In the genomic region with DNA sequence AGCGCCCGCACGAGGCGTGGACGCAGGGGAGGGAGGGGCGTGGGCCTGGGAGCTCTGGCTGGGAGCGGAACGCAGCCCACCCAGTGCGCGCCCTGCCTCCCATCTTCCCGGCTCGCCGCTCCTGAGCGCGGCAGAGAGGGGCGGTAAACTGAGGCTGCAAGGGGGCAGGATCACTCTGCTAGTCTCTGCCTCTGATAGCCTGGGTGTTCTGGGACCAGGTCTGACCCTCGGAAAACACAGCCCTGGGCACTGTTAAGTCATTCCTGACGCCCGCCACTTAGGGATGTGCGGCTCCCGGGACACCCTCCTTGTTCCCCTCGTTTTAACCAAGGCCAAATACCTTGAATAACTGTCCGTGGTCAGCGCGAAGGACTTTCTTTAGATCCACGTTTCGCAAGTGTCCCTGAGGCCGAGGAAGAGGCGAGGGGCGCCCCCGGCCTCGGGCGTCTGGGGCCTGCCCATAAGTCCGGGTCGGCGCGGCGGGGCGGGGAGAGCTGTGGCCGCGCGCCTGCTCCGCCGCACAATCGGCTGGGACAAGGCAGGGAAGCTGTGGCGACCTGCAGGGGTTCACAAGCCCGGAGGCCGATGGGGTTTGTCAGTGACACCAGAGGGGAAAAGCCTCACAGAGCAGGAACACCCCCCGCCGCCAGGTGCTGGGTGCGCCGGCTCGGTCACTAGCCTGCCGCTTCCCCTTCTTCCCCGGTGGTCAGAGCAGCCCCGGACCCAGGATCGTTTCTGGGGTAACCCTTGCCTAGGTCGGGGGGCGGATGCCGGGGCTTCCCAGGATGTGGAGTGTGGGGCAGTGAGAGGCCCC, we compare ENCODE assay signal across 9 cellular contexts. TPM values are rescaled to one million over a fixed set of nuclear protein-coding genes. Genes with fewer than 3 reads are reported as not detected.
DNase-seq lines count a peak whose midpoint lies in the region; ATAC-seq, FAIRE-seq and TF ChIP-seq lines count a peak whose summit lies in the region.
"Had no signal": no experiment of that assay in that cellular context is flagged by ENCODE, and none has a peak within 500 bp of the region (broad histone marks: within the 10 kb centered on the region; RNA-seq: fewer than 3 reads in every experiment).

No MANE protein-coding gene starts in this region.

- H3K4me3 ChIP-seq in Caco-2 (ENCODE audit: low read depth, low read length) (peak overlapping the region; percentile 81), SU-DHL-6 (ENCODE audit: insufficient read depth, low read length, poor library complexity, severe bottlenecking) (no peak overlapping the region), H1 (ENCODE audit: extremely low read depth in 1 of 4, insufficient read depth in 2 of 4, low read depth in 3 of 4, low read length in 4 of 4) (peak overlapping the region; percentile 16 to 78 (median 33); a peak in 7 of 8 replicates)

- H3K4me3 Mint-ChIP-seq in Caco-2 (ENCODE audit: unreplicated experiment): peak overlapping the region; percentile 77
- H3K4me3 Mint-ChIP-seq in progenitor cell of endocrine pancreas (ENCODE audit: low read depth): peak overlapping the region; percentile 48

- H3K9me3 Mint-ChIP-seq in Caco-2 (ENCODE audit: unreplicated experiment) (no peaks in the 10 kb centered on the region), progenitor cell of endocrine pancreas (ENCODE audit: low read depth) (no peaks in the 10 kb centered on the region)

- H3K79me2 ChIP-seq in SU-DHL-6 (ENCODE audit: insufficient read depth, low read length) (no peaks in the 10 kb centered on the region), H1 (ENCODE audit: control insufficient read depth in 1 of 2, insufficient read depth in 2 of 2, low read length in 2 of 2) (no peaks in the 10 kb centered on the region)

- 3% methylated on average over 50 of the region's 60 CpGs; no CpG with 5 or more reads in 1 of the 2 experiments for WGBS in H1 (ENCODE audit: extremely low coverage in 1 of 2, insufficient coverage in 1 of 2, insufficient read length in 1 of 2, insufficient replicate concordance in 2 of 2, low coverage in 1 of 2, low lambda C conversion rate in 2 of 2, missing lambda C conversion rate in 1 of 2), 2 experiments

- ATAC-seq in HG02973 (IDR thresholded peaks at IDR 0.05; ENCODE audit: unreplicated experiment): no peak

- H3K4me1 Mint-ChIP-seq in Caco-2 (ENCODE audit: low read depth, unreplicated experiment) (peaks cover 14% of the 10 kb centered on the region), progenitor cell of endocrine pancreas (ENCODE audit: low read depth) (peaks cover 9% of the 10 kb centered on the region)

- H3K27me3 Mint-ChIP-seq in Caco-2 (ENCODE audit: insufficient read depth, unreplicated experiment): no peaks in the 10 kb centered on the region
- H3K27me3 Mint-ChIP-seq in progenitor cell of endocrine pancreas: peaks cover 66% of the 10 kb centered on the region

- CTCF ChIA-PET in Caco-2 (lab: Charles Lee) (interaction anchor here (0.6 to 1.4 kb wide), 3 partner anchors 12 to 278 kb away, joined by 3 read pairs; no protein-coding TSS in a partner anchor), H1 (lab: Charles Lee; ENCODE audit: partially characterized antibody) (interaction anchor here (0.6 to 2.5 kb wide), 4 partner anchors 11 to 46 kb away, joined by 4 to 11 read pairs (median 4); a partner anchor contains a TSS)

- no peak for TF ChIP-seq POLR2A in H1 (IDR thresholded peaks at IDR 0.05; ENCODE audit: control extremely low read depth in 1 of 2, low read depth in 2 of 2, low read length in 2 of 2)

- H2AK5ac ChIP-seq in H1 (ENCODE audit: low read depth, low read length): no peak overlapping the region

- no peak for TF ChIP-seq RAD21 in H1 (IDR thresholded peaks at IDR 0.05 in 1 of 2, conservative IDR thresholded peaks at IDR 0.05 in 1 of 2; ENCODE audit: low read depth in 2 of 2, low read length in 2 of 2)

- H3K4me2 ChIP-seq in SU-DHL-6 (ENCODE audit: low read depth, low read length, poor library complexity, severe bottlenecking): peak overlapping the region; percentile 80
- peak overlapping the region; percentile 88 to 94 for H3K4me2 ChIP-seq in H1 (ENCODE audit: insufficient read depth in 1 of 2, low read depth in 2 of 2, low read length in 2 of 2)

- no peak overlapping the region for H3K56ac ChIP-seq in H1 (replicated peaks; ENCODE audit: insufficient read length, low read depth, low read length)

- peaks cover 23% of the 10 kb centered on the region; the same call in 1 of the 2 replicates for H3K23me2 ChIP-seq in H1 (ENCODE audit: low read depth, low read length)

- no peak overlapping the region for H4K5ac ChIP-seq in H1 (ENCODE audit: insufficient read length, low read depth, low read length)

- H4K20me1 ChIP-seq in SU-DHL-6 (ENCODE audit: low read depth, low read length): no peaks in the 10 kb centered on the region; the same call in 1 of the 2 replicates
- peaks cover 2 to 10% of the 10 kb centered on the region in 2 experiments for H4K20me1 ChIP-seq in H1 (replicated peaks in 1 of 2; ENCODE audit: control insufficient read depth in 1 of 2, insufficient read depth in 2 of 2, low read length in 2 of 2)

- H3F3A ChIP-seq in SU-DHL-6 (ENCODE audit: insufficient read depth): no peaks in the 10 kb centered on the region

- no peak overlapping the region for H2BK5ac ChIP-seq in H1 (ENCODE audit: low read depth, low read length)

- H3K27ac ChIP-seq in SU-DHL-6 (ENCODE audit: low read depth, low read length) (no peak overlapping the region), H1 (ENCODE audit: low read depth, low read length) (no peak overlapping the region)

- no TSS peak for BruUV-seq in Caco-2 (replicated peaks; lab: Mats Ljungman, UMichigan)

- H4K91ac ChIP-seq in H1 (replicated peaks; ENCODE audit: insufficient read length, low read length): no peak overlapping the region

- H3K36me3 ChIP-seq in Caco-2 (ENCODE audit: control insufficient read depth, insufficient read depth, low read length): no peaks in the 10 kb centered on the region; the same call in 1 of the 2 replicates
- H3K36me3 ChIP-seq in SU-DHL-6 (ENCODE audit: low read length): no peaks in the 10 kb centered on the region
- peaks cover 0 to 5% (median 0%) of the 10 kb centered on the region in 4 experiments; a peak in 1 of 8 replicates for H3K36me3 ChIP-seq in H1 (ENCODE audit: control insufficient read depth in 2 of 4, insufficient read depth in 4 of 4, low read length in 3 of 4)

- DNase-seq in Caco-2 (peak; percentile 68 to 71), H1 (ENCODE audit: low read depth in 1 of 2, low spot score in 2 of 2) (peak in 1 of 2 experiments; percentile 83), progenitor cell of endocrine pancreas (ENCODE audit: low spot score, unreplicated experiment) (peak; percentile 38), A172 (ENCODE audit: low spot score) (no peak), GDM1 (lab: John Stamatoyannopoulos, UW) (no peak), urothelium cell line (ENCODE audit: low spot score) (no peak)
- DNase-seq: NCI-H2227 treated with DMSO at 0.1 percent for 48 hours had no signal

- TF ChIP-seq CTCF in Caco-2 (IDR thresholded peaks at IDR 0.05; ENCODE audit: insufficient read depth in 1 of 2, low read depth in 1 of 2, low read length in 1 of 2, severe bottlenecking in 1 of 2, unreplicated experiment in 1 of 2) (no peak), SU-DHL-6 (IDR thresholded peaks at IDR 0.05; ENCODE audit: insufficient read depth, low read length, poor library complexity, severe bottlenecking) (no peak), H1 (IDR thresholded peaks at IDR 0.05; ENCODE audit: control extremely low read depth in 1 of 3, insufficient read depth in 1 of 3, low read depth in 1 of 3, low read length in 3 of 3) (no peak), progenitor cell of endocrine pancreas (IDR thresholded peaks at IDR 0.05; ENCODE audit: unreplicated experiment) (no peak)

- intact Hi-C loops in Caco-2 (cut with micrococcal nuclease; ENCODE audit: unreplicated experiment): loop anchor here (1.0 kb wide), 1 partner anchor 49 kb away; a partner anchor contains a TSS

- POLR2A ChIA-PET in Caco-2 (lab: Charles Lee): interaction anchor here (1.0 to 1.4 kb wide), 3 partner anchors 28 to 126 kb away, joined by 3 to 6 read pairs (median 4); no protein-coding TSS in a partner anchor
- POLR2A ChIA-PET in H1 (lab: Charles Lee; ENCODE audit: partially characterized antibody): interaction anchor here (0.9 to 1.3 kb wide), 5 partner anchors 14 to 49 kb away, joined by 3 to 5 read pairs (median 4); a partner anchor contains a TSS

- H3K9ac ChIP-seq in SU-DHL-6 (ENCODE audit: low read length) (no peak overlapping the region), H1 (replicated peaks in 1 of 4; ENCODE audit: extremely low read depth in 1 of 4, low read depth in 3 of 4, low read length in 3 of 4) (no peak overlapping the region)

- H2BK20ac ChIP-seq in H1 (ENCODE audit: low read length): no peak overlapping the region

- no peak overlapping the region for H4K8ac ChIP-seq in H1 (ENCODE audit: extremely low read depth, insufficient read depth, low read length)

- no peak for FAIRE-seq in H1 (lab: Jason Lieb, UNC)
- no peak for FAIRE-seq in urothelium cell line (lab: Jason Lieb, UNC)

- H3K79me1 ChIP-seq in H1 (ENCODE audit: low read depth, low read length): no peaks in the 10 kb centered on the region

- TF ChIP-seq EP300 in H1 (IDR thresholded peaks at IDR 0.05; ENCODE audit: borderline replicate concordance in 1 of 2, low read depth in 2 of 2, low read length in 2 of 2): no peak

- H2BK15ac ChIP-seq in H1 (ENCODE audit: low read length): no peak overlapping the region; the same call in 1 of the 2 replicates

- peak overlapping the region; percentile 50; the same call in 1 of the 2 replicates for H2BK12ac ChIP-seq in H1 (ENCODE audit: low read depth, low read length)

- H3K4me1 ChIP-seq in Caco-2: peaks cover 18% of the 10 kb centered on the region
- H3K4me1 ChIP-seq in H1 (replicated peaks in 1 of 4; ENCODE audit: control insufficient read depth in 3 of 4, insufficient read depth in 4 of 4, low read length in 3 of 4): peaks cover 0 to 15% (median 8%) of the 10 kb centered on the region in 4 experiments; a peak in 6 of 7 replicates

- H2BK120ac ChIP-seq in H1 (replicated peaks; ENCODE audit: low read depth, low read length): no peak overlapping the region

- H3K14ac ChIP-seq in H1 (ENCODE audit: insufficient read length): no peak overlapping the region

- H3K4ac ChIP-seq in H1 (replicated peaks; ENCODE audit: insufficient read length, low read depth, low read length): no peak overlapping the region

- peak overlapping the region; percentile 60; the same call in 1 of the 2 replicates for H3K18ac ChIP-seq in H1 (ENCODE audit: extremely low read depth, low read length)

- H3K27me3 ChIP-seq in Caco-2 (replicated peaks; ENCODE audit: control insufficient read depth, insufficient read depth, low read length) (no peaks in the 10 kb centered on the region), SU-DHL-6 (ENCODE audit: low read length) (no peaks in the 10 kb centered on the region), H1 (replicated peaks in 1 of 4; ENCODE audit: control insufficient read depth in 3 of 4, extremely low read depth in 1 of 4, insufficient read depth in 3 of 4, low read length in 3 of 4) (peaks cover 70 to 95% (median 93%) of the 10 kb centered on the region in 4 experiments)

- H3K9me3 ChIP-seq in Caco-2 (no peaks in the 10 kb centered on the region), SU-DHL-6 (ENCODE audit: insufficient read depth, low read length) (no peaks in the 10 kb centered on the region), H1 (ENCODE audit: insufficient read depth in 2 of 2, low read depth in 1 of 2, low read length in 1 of 2) (no peaks in the 10 kb centered on the region)

- no peaks in the 10 kb centered on the region for H3K9me2 ChIP-seq in SU-DHL-6 (replicated peaks; ENCODE audit: insufficient read depth, low read length)

- H3K23ac ChIP-seq in H1 (ENCODE audit: insufficient read length): no peak overlapping the region

- H3K36me3 Mint-ChIP-seq in Caco-2 (ENCODE audit: insufficient read depth, unreplicated experiment) (peaks cover 10% of the 10 kb centered on the region), progenitor cell of endocrine pancreas (ENCODE audit: insufficient read depth) (no peaks in the 10 kb centered on the region)

- H3K27ac Mint-ChIP-seq in Caco-2 (ENCODE audit: unreplicated experiment): no peak overlapping the region
- H3K27ac Mint-ChIP-seq in progenitor cell of endocrine pancreas: no peak overlapping the region

- no peak overlapping the region for H2AFZ ChIP-seq in SU-DHL-6 (ENCODE audit: low read depth, low read length, severe bottlenecking)
- no peak overlapping the region for H2AFZ ChIP-seq in H1 (ENCODE audit: low read length)

RNA-seq across cellular contexts. Expression of a gene that starts 1.5 kb away (rescaled TPM):
- total RNA-seq in Caco-2 (2022): 16.2 and 18.1 TPM in 2 replicates
- total RNA-seq in H1 (2021; fragmentation: NEBNext Ultra II Directional; extraction: Animal tissue kit (Norgen Biotek cat#: 25700)): 0.67 and 0.99 TPM in 2 replicates
- polyA plus RNA-seq in H1 (2011; rRNA removed): 0.25 and 0.39 TPM in 2 replicates
- polyA plus RNA-seq in H1 (2011; cell fraction: cytosol; rRNA removed): 0.30 TPM
- 0.80 TPM for polyA plus RNA-seq in H1 (2011; cell fraction: nucleus; rRNA removed)
- polyA plus RNA-seq in H1 (2012, experiment 1 of 2): 0.60 to 0.77 TPM (median 0.64 TPM) in 3 of 4 replicates, not detected in the other
- 0.70 TPM for polyA plus RNA-seq in H1 (2012, experiment 2 of 2)
- polyA plus RNA-seq in H1 (2013, experiment 1 of 2): 0.53 TPM
- polyA plus RNA-seq in H1 (2013, experiment 2 of 2): 0.37 TPM
- polyA minus RNA-seq in H1 (2011; rRNA and poly(A)+ RNA removed): 0.22 and 0.29 TPM in 2 replicates
- not detected for polyA minus RNA-seq in H1 (2011; cell fraction: cytosol; rRNA and poly(A)+ RNA removed)
- 0.40 TPM for polyA minus RNA-seq in H1 (2011; cell fraction: nucleus; rRNA and poly(A)+ RNA removed)
- 0.89 and 1.0 TPM in 2 replicates for total RNA-seq in progenitor cell of endocrine pancreas
- 15.5 and 17.3 TPM in 2 replicates for total RNA-seq in A172 (2014; rRNA removed; shearing (Covaris generic))

RNA-seq across cellular contexts. Expression of a gene that starts 18.5 kb away (rescaled TPM):
- total RNA-seq in Caco-2 (2022) (8.5 and 10.9 TPM in 2 replicates), progenitor cell of endocrine pancreas (0.55 and 1.2 TPM in 2 replicates)
- 0.19 and 0.38 TPM in 2 replicates for total RNA-seq in H1 (2021; fragmentation: NEBNext Ultra II Directional; extraction: Animal tissue kit (Norgen Biotek cat#: 25700))
- polyA plus RNA-seq in H1 (2011; rRNA removed): 0.05 and 0.06 TPM in 2 replicates
- polyA plus RNA-seq in H1 (2011; cell fraction: cytosol; rRNA removed): 0.18 TPM
- 0.76 TPM for polyA plus RNA-seq in H1 (2011; cell fraction: nucleus; rRNA removed)
- 0.13 to 0.39 TPM (median 0.19 TPM) in 3 of 4 replicates, not detected in the other for polyA plus RNA-seq in H1 (2012, experiment 1 of 2)
- polyA plus RNA-seq in H1 (2012, experiment 2 of 2): 0.14 TPM
- 0.14 TPM for polyA plus RNA-seq in H1 (2013, experiment 1 of 2)
- 0.09 TPM for polyA plus RNA-seq in H1 (2013, experiment 2 of 2)
- not detected in 2 replicates for polyA minus RNA-seq in H1 (2011; rRNA and poly(A)+ RNA removed)
- not detected for polyA minus RNA-seq in H1 (2011; cell fraction: cytosol; rRNA and poly(A)+ RNA removed)
- polyA minus RNA-seq in H1 (2011; cell fraction: nucleus; rRNA and poly(A)+ RNA removed): not detected
- total RNA-seq in A172 (2014; rRNA removed; shearing (Covaris generic)): 4.3 and 5.2 TPM in 2 replicates

RNA-seq across cellular contexts. Expression of a gene that starts 48.9 kb away (rescaled TPM):
- total RNA-seq in Caco-2 (2022): 55.3 and 67.1 TPM in 2 replicates
- 84.3 and 86.6 TPM in 2 replicates for total RNA-seq in H1 (2021; fragmentation: NEBNext Ultra II Directional; extraction: Animal tissue kit (Norgen Biotek cat#: 25700))
- 53.3 and 85.6 TPM in 2 replicates for polyA plus RNA-seq in H1 (2011; rRNA removed)
- 27.4 TPM for polyA plus RNA-seq in H1 (2011; cell fraction: cytosol; rRNA removed)
- polyA plus RNA-seq in H1 (2011; cell fraction: nucleus; rRNA removed): 76.1 TPM
- 66.6 to 76.2 TPM (median 71.2 TPM) in 4 replicates for polyA plus RNA-seq in H1 (2012, experiment 1 of 2)
- 72.7 TPM for polyA plus RNA-seq in H1 (2012, experiment 2 of 2)
- 46.6 TPM for polyA plus RNA-seq in H1 (2013, experiment 1 of 2)
- 43.2 TPM for polyA plus RNA-seq in H1 (2013, experiment 2 of 2)
- polyA minus RNA-seq in H1 (2011; rRNA and poly(A)+ RNA removed): 45.1 and 58.5 TPM in 2 replicates
- polyA minus RNA-seq in H1 (2011; cell fraction: cytosol; rRNA and poly(A)+ RNA removed): 39.3 TPM
- polyA minus RNA-seq in H1 (2011; cell fraction: nucleus; rRNA and poly(A)+ RNA removed): 53.5 TPM
- total RNA-seq in progenitor cell of endocrine pancreas: 63.8 and 69.4 TPM in 2 replicates
- total RNA-seq in A172 (2014; rRNA removed; shearing (Covaris generic)): 15.4 and 23.6 TPM in 2 replicates

Comparison
In these comparisons a context has a peak if more than half of its experiments do, and no peak if none do; other contexts are left out.
1. DNase-seq: peak in Caco-2 (2 of 2) and progenitor cell of endocrine pancreas (single experiment); none in A172 (single experiment), GDM1 (single experiment) and urothelium cell line (single experiment).